33 cellular contexts compared by ENCODE assay signal in the genomic region with DNA sequence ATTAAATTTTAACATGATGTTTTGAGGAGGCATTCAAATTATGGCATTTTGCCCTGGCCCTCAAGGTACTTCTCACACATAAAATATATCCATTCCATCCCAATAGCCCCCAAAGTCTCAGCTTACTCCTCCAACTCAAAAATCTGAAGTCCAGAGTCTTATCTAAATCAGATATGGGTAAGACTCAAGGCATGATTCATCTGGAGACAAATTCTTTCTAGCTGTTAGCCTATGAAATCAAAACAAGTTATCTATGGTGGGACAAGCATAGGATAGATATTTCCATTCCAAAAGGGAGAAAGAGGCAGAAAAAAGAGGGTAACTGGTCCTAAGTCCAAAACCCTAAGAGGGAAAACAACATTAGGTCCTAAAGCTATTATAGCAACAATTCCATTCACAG.
"Had no signal": no experiment of that assay in that cellular context is flagged by ENCODE, and none has a peak within 500 bp of the region (broad histone marks: within the 10 kb centered on the region; RNA-seq: fewer than 3 reads in every experiment).

No MANE protein-coding gene starts in this region.

- ATAC-seq: activated CD8-positive, alpha-beta T cell treated with anti-CD3 and anti-CD28 coated beads for 36 hours; activated T-cell treated with anti-CD3 and anti-CD28 coated beads, Interleukin-2, amount 50 U/mL, for 72 hours; activated T-helper 17 cell treated with anti-CD3 and anti-CD28 coated beads, Interleukin-2, amount 50 U/mL, for 72 hours; PC-3 had no signal

- H3K4me3 Mint-ChIP-seq: activated CD4-positive, alpha-beta T cell treated with anti-CD3 and anti-CD28 coated beads, Interleukin-2, amount 10 ng/mL, durations not matched to agents 24 days and 14 days; activated CD8-positive, alpha-beta T cell treated with anti-CD3 and anti-CD28 coated beads for 36 hours; activated naive CD8-positive, alpha-beta T cell treated with anti-CD3 and anti-CD28 coated beads for 36 hours; activated T-cell treated with anti-CD3 and anti-CD28 coated beads, Interleukin-2, amount 50 U/mL, for 72 hours; activated T-helper 17 cell treated with anti-CD3 and anti-CD28 coated beads, Interleukin-2, amount 50 U/mL, for 72 hours; central memory CD8-positive, alpha-beta T cell; T-helper 1 cell treated with Interleukin-12 subunit alpha and Interleukin-12 subunit beta and Interleukin-4 antibody, amounts not matched to agents 30 μg/mL and 1 μg/mL, for 36 hours; T-helper 2 cell treated with Interferon-gamma antibody and Interleukin-4, amounts not matched to agents 5 μg/mL and 100 μg/mL, for 36 hours had no signal

- H3K36me3 Mint-ChIP-seq: activated naive CD8-positive, alpha-beta T cell treated with anti-CD3 and anti-CD28 coated beads for 36 hours had no signal

- H3K36me3 ChIP-seq: ascending aorta, cardiac muscle cell, Peyer's patch, SJSA1 had no signal

- H3K9me3 ChIP-seq: ascending aorta, Peyer's patch, SJSA1, SK-N-SH had no signal

- H3K27ac Mint-ChIP-seq: activated CD4-positive, alpha-beta T cell treated with anti-CD3 and anti-CD28 coated beads, Interleukin-2, amount 10 ng/mL, durations not matched to agents 24 days and 14 days; activated CD8-positive, alpha-beta T cell treated with anti-CD3 and anti-CD28 coated beads for 36 hours; activated naive CD8-positive, alpha-beta T cell treated with anti-CD3 and anti-CD28 coated beads for 36 hours; activated T-cell treated with anti-CD3 and anti-CD28 coated beads, Interleukin-2, amount 50 U/mL, for 72 hours; activated T-helper 17 cell treated with anti-CD3 and anti-CD28 coated beads, Interleukin-2, amount 50 U/mL, for 72 hours; T-helper 1 cell treated with Interleukin-12 subunit alpha and Interleukin-12 subunit beta and Interleukin-4 antibody, amounts not matched to agents 30 μg/mL and 1 μg/mL, for 36 hours; T-helper 2 cell treated with Interferon-gamma antibody and Interleukin-4, amounts not matched to agents 5 μg/mL and 100 μg/mL, for 36 hours had no signal

- H3K9ac ChIP-seq: SK-N-SH had no signal

- H3K4me3 ChIP-seq: ascending aorta, cardiac muscle cell, Peyer's patch, SJSA1 had no signal

- H3K4me2 ChIP-seq: SK-N-SH had no signal

- H3K27ac ChIP-seq: ascending aorta, cardiac muscle cell, Peyer's patch, SJSA1 had no signal

- H3K27me3 ChIP-seq: ascending aorta, cardiac muscle cell, Peyer's patch, SJSA1 had no signal

- DNase-seq: activated CD4-positive, alpha-beta T cell treated with anti-CD3 and anti-CD28 coated beads, Interleukin-2, amount 10 ng/mL, durations not matched to agents 24 days and 14 days; activated CD4-positive, alpha-beta T cell treated with anti-CD3 and anti-CD28 coated beads, Interleukin-2, amount 50 U/mL, for 4 hours; activated CD8-positive, alpha-beta T cell treated with anti-CD3 and anti-CD28 coated beads for 36 hours; activated effector memory CD4-positive, alpha-beta T cell treated with anti-CD3 and anti-CD28 coated beads, Interleukin-2, amount 50 U/mL, for 16 hours; activated naive CD4-positive, alpha-beta T cell; activated naive CD4-positive, alpha-beta T cell treated with anti-CD3 and anti-CD28 coated beads, Interleukin-2, amount 50 U/mL, for 16 hours; activated naive CD8-positive, alpha-beta T cell treated with anti-CD3 and anti-CD28 coated beads for 36 hours; activated T-cell treated with anti-CD3 and anti-CD28 coated beads, Interleukin-2, amount 50 U/mL, for 1 hour; activated T-cell treated with anti-CD3 and anti-CD28 coated beads, Interleukin-2, amount 50 U/mL, for 72 hours; amygdala; Karpas-422; KBM-7; NCI-H1105; NCI-H1417 treated with DMSO at 0.1 percent for 48 hours; NCI-H187 treated with DMSO at 0.1 percent for 48 hours; NCI-H2081; NCI-H345; NCI-H510A; NCI-H526; NCI-H748 treated with DMSO at 0.1 percent for 48 hours; NK-92 treated with Interleukin-12 subunit alpha and Interleukin-12 subunit beta, amount 100 ng/mL, for 24 hours; PC-3; Peyer's patch; RPMI8226; SHP77 treated with DMSO at 0.1 percent for 48 hours; SK-N-SH had no signal

- H3K9me3 Mint-ChIP-seq: activated CD4-positive, alpha-beta T cell treated with anti-CD3 and anti-CD28 coated beads, Interleukin-2, amount 10 ng/mL, durations not matched to agents 24 days and 14 days; activated CD8-positive, alpha-beta T cell treated with anti-CD3 and anti-CD28 coated beads for 36 hours; activated naive CD8-positive, alpha-beta T cell treated with anti-CD3 and anti-CD28 coated beads for 36 hours; T-helper 2 cell treated with Interferon-gamma antibody and Interleukin-4, amounts not matched to agents 5 μg/mL and 100 μg/mL, for 36 hours had no signal

- H3K4me1 Mint-ChIP-seq: activated CD4-positive, alpha-beta T cell treated with anti-CD3 and anti-CD28 coated beads, Interleukin-2, amount 10 ng/mL, durations not matched to agents 24 days and 14 days; activated naive CD8-positive, alpha-beta T cell treated with anti-CD3 and anti-CD28 coated beads for 36 hours; activated T-helper 17 cell treated with anti-CD3 and anti-CD28 coated beads, Interleukin-2, amount 50 U/mL, for 72 hours; central memory CD8-positive, alpha-beta T cell had no signal

- H3K27me3 Mint-ChIP-seq: activated CD4-positive, alpha-beta T cell treated with anti-CD3 and anti-CD28 coated beads, Interleukin-2, amount 10 ng/mL, durations not matched to agents 24 days and 14 days; activated CD8-positive, alpha-beta T cell treated with anti-CD3 and anti-CD28 coated beads for 36 hours; activated T-helper 17 cell treated with anti-CD3 and anti-CD28 coated beads, Interleukin-2, amount 50 U/mL, for 72 hours; central memory CD8-positive, alpha-beta T cell had no signal
